In genomic region chr3:66582721-66583141, GRCh38 we compare ENCODE assay signal across 8 cellular contexts.
A peak's percentile ranks its signal among the peaks of the same experiment; 100 is the strongest.
DNase-seq lines count a peak whose midpoint lies in the region; ATAC-seq and TF ChIP-seq lines count a peak whose summit lies in the region.

No MANE protein-coding gene starts in this region.

- peak; percentile 84 for ATAC-seq in GM19025 (IDR thresholded peaks at IDR 0.05; ENCODE audit: low read depth, unreplicated experiment)
- ATAC-seq in HG03103 (IDR thresholded peaks at IDR 0.05; ENCODE audit: low read depth, unreplicated experiment): peak; percentile 93
- ATAC-seq in gastroesophageal sphincter: peak; percentile 50
- no peak for ATAC-seq in upper lobe of left lung (ENCODE audit: low FRiP score in 2 of 2)
- ATAC-seq in foreskin keratinocyte: no peak

- H3K4me3 ChIP-seq in gastroesophageal sphincter: no peak overlapping the region
- no peak overlapping the region for H3K4me3 ChIP-seq in upper lobe of left lung

- no peak for TF ChIP-seq POLR2A in gastroesophageal sphincter (IDR thresholded peaks at IDR 0.05)
- no peak for TF ChIP-seq POLR2A in upper lobe of left lung (IDR thresholded peaks at IDR 0.05)

- peak; percentile 21 for DNase-seq in activated CD4-positive, CD25-positive, alpha-beta regulatory T cell treated with anti-CD3 and anti-CD28 coated beads, Interleukin-2, amount 50 U/mL, for 16 hours (ENCODE audit: low read depth, low spot score)
- peak; percentile 23 to 60 for DNase-seq in upper lobe of left lung
- DNase-seq in foreskin keratinocyte: no peak
- DNase-seq in caudate nucleus (lab: John Stamatoyannopoulos, UW): no peak
- DNase-seq in NCI-H69 (lab: John Stamatoyannopoulos, UW): no peak

- H3K9me3 ChIP-seq in gastroesophageal sphincter (no peaks in the 10 kb centered on the region), upper lobe of left lung (no peaks in the 10 kb centered on the region)

- TF ChIP-seq CTCF in gastroesophageal sphincter (IDR thresholded peaks at IDR 0.05) (no peak), upper lobe of left lung (IDR thresholded peaks at IDR 0.05) (no peak), foreskin keratinocyte (conservative IDR thresholded peaks at IDR 0.05) (no peak)

- H3K4me1 ChIP-seq in gastroesophageal sphincter (peaks cover 0 to under 1% (median 0%) of the 10 kb centered on the region in 3 donors), upper lobe of left lung (no peaks in the 10 kb centered on the region), foreskin keratinocyte (no peaks in the 10 kb centered on the region)

- no peaks in the 10 kb centered on the region for H3K27me3 ChIP-seq in gastroesophageal sphincter
- H3K27me3 ChIP-seq in upper lobe of left lung: no peaks in the 10 kb centered on the region
- H3K27me3 ChIP-seq in foreskin keratinocyte: no peaks in the 10 kb centered on the region

- 46 to 75% methylated on average over 4 of the region's 20 CpGs for WGBS in gastroesophageal sphincter (ENCODE audit: low coverage in 1 of 2), 2 donors
- WGBS in upper lobe of left lung, 2 donors: 78% methylated on average over 12 to 20 of the region's 20 CpGs

- no peak for TF ChIP-seq EP300 in gastroesophageal sphincter (IDR thresholded peaks at IDR 0.05)
- TF ChIP-seq EP300 in upper lobe of left lung (IDR thresholded peaks at IDR 0.05): no peak

- no peak overlapping the region for H3K27ac ChIP-seq in gastroesophageal sphincter
- no peak overlapping the region for H3K27ac ChIP-seq in upper lobe of left lung
- no peak overlapping the region for H3K27ac ChIP-seq in foreskin keratinocyte
- H3K27ac ChIP-seq in caudate nucleus (ENCODE audit: low read depth, low read length): no peak overlapping the region

- H3K36me3 ChIP-seq in gastroesophageal sphincter (no peaks in the 10 kb centered on the region), upper lobe of left lung (no peaks in the 10 kb centered on the region)

Comparison
In these comparisons a context has a peak if more than half of its experiments do, and no peak if none do; other contexts are left out.
1. ATAC-seq: peak in GM19025 (single experiment), HG03103 (single experiment) and gastroesophageal sphincter (single experiment); none in upper lobe of left lung (0 of 2) and foreskin keratinocyte (single experiment).
2. DNase-seq: peak in activated CD4-positive, CD25-positive, alpha-beta regulatory T cell treated with anti-CD3 and anti-CD28 coated beads, Interleukin-2, amount 50 U/mL, for 16 hours (single experiment) and upper lobe of left lung (2 of 2); none in foreskin keratinocyte (0 of 2), caudate nucleus (0 of 61) and NCI-H69 (single experiment).